9 cellular contexts compared by ENCODE assay signal in the genomic region with DNA sequence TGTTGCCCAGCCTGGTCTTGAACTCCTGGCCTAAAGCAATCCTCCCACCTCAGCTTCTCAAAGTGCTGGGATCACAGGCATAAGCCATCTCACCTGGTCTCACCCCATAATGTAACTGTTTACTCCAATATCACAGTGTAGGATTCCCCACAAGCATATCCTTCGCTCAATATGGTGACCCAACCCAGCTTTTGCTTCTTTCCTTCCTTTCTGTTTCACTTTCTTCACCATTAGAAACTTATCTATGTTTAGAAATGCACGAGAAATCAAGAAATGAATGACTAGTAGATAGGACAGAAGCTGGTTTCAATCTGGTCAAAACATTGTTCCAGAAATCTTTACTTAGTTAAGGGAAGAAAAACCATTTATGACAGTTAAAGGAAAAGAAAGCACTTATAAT. TPM values are rescaled to one million over a fixed set of nuclear protein-coding genes. Genes with fewer than 3 reads are reported as not detected.
DNase-seq lines count a peak whose midpoint lies in the region; ATAC-seq and TF ChIP-seq lines count a peak whose summit lies in the region.
"Had no signal": no experiment of that assay in that cellular context is flagged by ENCODE, and none has a peak within 500 bp of the region (broad histone marks: within the 10 kb centered on the region; RNA-seq: fewer than 3 reads in every experiment).

No MANE protein-coding gene starts in this region.

- TF ChIP-seq CTCF in GM20000 (IDR thresholded peaks at IDR 0.05; ENCODE audit: extremely low read depth, missing control alignments): no peak
- TF ChIP-seq CTCF in brain (conservative IDR thresholded peaks at IDR 0.05): no peak
- TF ChIP-seq CTCF in Peyer's patch (IDR thresholded peaks at IDR 0.05): no peak

- H3K4me1 Mint-ChIP-seq in CD8-positive, alpha-beta memory T cell: peaks cover 53 to 68% (median 66%) of the 10 kb centered on the region in 3 donors
- H3K4me1 Mint-ChIP-seq in brain: peaks cover 71% of the 10 kb centered on the region

- peak overlapping the region; percentile 64 to 86 (median 82) for H3K4me3 Mint-ChIP-seq in CD8-positive, alpha-beta memory T cell
- peak overlapping the region in 2 of 5 experiments; percentile 27 to 51 for H3K4me3 Mint-ChIP-seq in brain

- no peaks in the 10 kb centered on the region for H3K27me3 Mint-ChIP-seq in CD8-positive, alpha-beta memory T cell
- peaks cover 1% of the 10 kb centered on the region for H3K27me3 Mint-ChIP-seq in brain

- H3K27me3 ChIP-seq in CD8-positive, alpha-beta memory T cell (ENCODE audit: insufficient read depth, low read length, poor library complexity, severe bottlenecking): no peaks in the 10 kb centered on the region
- no peaks in the 10 kb centered on the region for H3K27me3 ChIP-seq in Peyer's patch

- H3K27ac Mint-ChIP-seq in CD8-positive, alpha-beta memory T cell: peak overlapping the region; percentile 14 to 92 (median 85)
- peak overlapping the region in 4 of 5 experiments; percentile 37 to 85 (median 82) for H3K27ac Mint-ChIP-seq in brain

- peaks cover 0 to 2% (median 0%) of the 10 kb centered on the region in 3 donors for H3K36me3 Mint-ChIP-seq in CD8-positive, alpha-beta memory T cell
- peaks cover 11% of the 10 kb centered on the region for H3K36me3 Mint-ChIP-seq in brain

- POLR2A ChIA-PET in CD8-positive, alpha-beta memory T cell (lab: Charles Lee): interaction anchor here (1.1 to 1.4 kb wide), 2 partner anchors 19 to 24 kb away, joined by 3 to 7 read pairs; partner anchors contain the start of gene TSPAN5

- no peaks in the 10 kb centered on the region for H3K36me3 ChIP-seq in CD8-positive, alpha-beta memory T cell (ENCODE audit: insufficient read depth, low read length)
- no peaks in the 10 kb centered on the region for H3K36me3 ChIP-seq in Peyer's patch

- no peak overlapping the region for H3K27ac ChIP-seq in CD8-positive, alpha-beta memory T cell (ENCODE audit: low read depth, low read length)
- H3K27ac ChIP-seq in Peyer's patch: no peak overlapping the region
- H3K27ac ChIP-seq: parathyroid adenoma had no signal

- no peak for TF ChIP-seq POLR2A in Peyer's patch (IDR thresholded peaks at IDR 0.05)

- peak overlapping the region; percentile 28 for H3K4me3 ChIP-seq in CD8-positive, alpha-beta memory T cell (ENCODE audit: low read length)
- H3K4me3 ChIP-seq in Peyer's patch: no peak overlapping the region

- ATAC-seq in HG03378 (IDR thresholded peaks at IDR 0.05; ENCODE audit: unreplicated experiment): peak; percentile 87

- peak in 1 of 5 donors; percentile 30 for DNase-seq in CD8-positive, alpha-beta memory T cell
- peak; percentile 24 for DNase-seq in GM20000 (ENCODE audit: low spot score)
- no peak for DNase-seq in NCI-H446 (lab: John Stamatoyannopoulos, UW)
- DNase-seq in DMS 273 treated with DMSO at 0.1 percent for 48 hours (lab: John Stamatoyannopoulos, UW): no peak
- DNase-seq in HuH-7 (ENCODE audit: low spot score): no peak
- no peak for DNase-seq in Peyer's patch

- no peaks in the 10 kb centered on the region for H3K9me3 ChIP-seq in CD8-positive, alpha-beta memory T cell (ENCODE audit: low read length)
- no peaks in the 10 kb centered on the region for H3K9me3 ChIP-seq in Peyer's patch

- no peaks in the 10 kb centered on the region for H3K9me3 Mint-ChIP-seq in CD8-positive, alpha-beta memory T cell
- H3K9me3 Mint-ChIP-seq in brain: peaks cover 0 to 6% (median 1%) of the 10 kb centered on the region in 5 experiments

- peaks cover 35% of the 10 kb centered on the region for H3K4me1 ChIP-seq in CD8-positive, alpha-beta memory T cell (ENCODE audit: insufficient read depth, low read length)
- H3K4me1 ChIP-seq in Peyer's patch: peaks cover 0 to 4% (median 2%) of the 10 kb centered on the region in 4 donors
- H3K4me1 ChIP-seq: parathyroid adenoma had no signal

- CTCF ChIA-PET in CD8-positive, alpha-beta memory T cell (lab: Charles Lee): interaction anchor here (0.9 to 1.4 kb wide), 2 partner anchors 9 to 15 kb away, joined by 3 to 5 read pairs; no protein-coding TSS in a partner anchor

RNA-seq across cellular contexts. Expression of gene TSPAN5, which starts 18.9 kb away (rescaled TPM):
- total RNA-seq in CD8-positive, alpha-beta memory T cell: 10 to 100 TPM; 15.9 to 16.7 TPM
- polyA plus RNA-seq in CD8-positive, alpha-beta memory T cell: 29.7 TPM
- polyA plus RNA-seq in brain (ENCODE audit: insufficient read depth, low read depth, low replicate concordance): 18.3 TPM
- 1 to 10 TPM; 2.1 to 5.8 (median 3.8) TPM for total RNA-seq in Peyer's patch
